ENCODE assay signal across 7 cellular contexts in genomic region chr12:102413396-102413795, GRCh38.
"Had no signal": no experiment of that assay in that cellular context is flagged by ENCODE, and none has a peak within 500 bp of the region (broad histone marks: within the 10 kb centered on the region; RNA-seq: fewer than 3 reads in every experiment).

No MANE protein-coding gene starts in this region.

- H3K9ac ChIP-seq: GM23248 had no signal

- DNase-seq: GM23248, GOT3, H7, HFFc6 had no signal

- ATAC-seq: HCT116 had no signal

- H3K27ac Mint-ChIP-seq: HFFc6, IgD-negative memory B cell had no signal

- H3K27ac ChIP-seq: GM23248 had no signal

- H3K4me1 Mint-ChIP-seq: IgD-negative memory B cell had no signal

- H3K36me3 ChIP-seq: HAP-1 had no signal

- H3K36me3 Mint-ChIP-seq: IgD-negative memory B cell had no signal

- H3K4me3 Mint-ChIP-seq: HFFc6, IgD-negative memory B cell had no signal

- H3K9me3 ChIP-seq: HAP-1 had no signal

- H3K9me3 Mint-ChIP-seq: HFFc6, IgD-negative memory B cell had no signal

- H3K4me3 ChIP-seq: GM23248, HAP-1 had no signal
